ENCODE assay signal across 1 cellular context in genomic region chr16:87952751-87953150, GRCh38.
TF ChIP-seq lines count a peak whose summit lies in the region.

No MANE protein-coding gene starts in this region.

TF ChIP-seq in HepG2, 621 proteins besides CTCF, POLR2A, EP300 and RAD21:
- TF ChIP-seq GABPA (IDR thresholded peaks at IDR 0.05; ENCODE audit: low read depth, low read length) (no peak), GABPA (CRISPR knock-in tag; IDR thresholded peaks at IDR 0.05; ENCODE audit: low read depth) (no peak), NRL (CRISPR knock-in tag; IDR thresholded peaks at IDR 0.05; ENCODE audit: borderline replicate concordance) (no peak), ZNF367 (CRISPR knock-in tag; IDR thresholded peaks at IDR 0.05; ENCODE audit: borderline replicate concordance) (no peak), ZNF317 (CRISPR knock-in tag; IDR thresholded peaks at IDR 0.05) (peak; percentile 12; the same call in 1 of the 2 replicates), MBNL3 (CRISPR knock-in tag; conservative IDR thresholded peaks at IDR 0.05) (no peak), ZNF441 (CRISPR knock-in tag; IDR thresholded peaks at IDR 0.05; ENCODE audit: borderline replicate concordance) (no peak), POLR2AphosphoS5 (IDR thresholded peaks at IDR 0.05; ENCODE audit: low read depth, low read length) (no peak), MTA3 (CRISPR knock-in tag; IDR thresholded peaks at IDR 0.05) (no peak), RAD51 (IDR thresholded peaks at IDR 0.05; ENCODE audit: borderline replicate concordance) (no peak), ZFAT (CRISPR knock-in tag; conservative IDR thresholded peaks at IDR 0.05) (no peak), KAT2B (IDR thresholded peaks at IDR 0.05; ENCODE audit: borderline replicate concordance, low read depth, low read length) (no peak), ZNF577 (CRISPR knock-in tag; IDR thresholded peaks at IDR 0.05; ENCODE audit: borderline replicate concordance, low read depth) (no peak), TBX2 (CRISPR knock-in tag; IDR thresholded peaks at IDR 0.05; ENCODE audit: borderline replicate concordance) (no peak), KDM4B (CRISPR knock-in tag; IDR thresholded peaks at IDR 0.05) (no peak), ZC3H13 (CRISPR knock-in tag; IDR thresholded peaks at IDR 0.05) (0 out of 2 replicates have a peak, but pooled peaks have one; percentile 27), HMGA1 (CRISPR knock-in tag; conservative IDR thresholded peaks at IDR 0.05) (no peak)
- TF ChIP-seq, protein P1, sequence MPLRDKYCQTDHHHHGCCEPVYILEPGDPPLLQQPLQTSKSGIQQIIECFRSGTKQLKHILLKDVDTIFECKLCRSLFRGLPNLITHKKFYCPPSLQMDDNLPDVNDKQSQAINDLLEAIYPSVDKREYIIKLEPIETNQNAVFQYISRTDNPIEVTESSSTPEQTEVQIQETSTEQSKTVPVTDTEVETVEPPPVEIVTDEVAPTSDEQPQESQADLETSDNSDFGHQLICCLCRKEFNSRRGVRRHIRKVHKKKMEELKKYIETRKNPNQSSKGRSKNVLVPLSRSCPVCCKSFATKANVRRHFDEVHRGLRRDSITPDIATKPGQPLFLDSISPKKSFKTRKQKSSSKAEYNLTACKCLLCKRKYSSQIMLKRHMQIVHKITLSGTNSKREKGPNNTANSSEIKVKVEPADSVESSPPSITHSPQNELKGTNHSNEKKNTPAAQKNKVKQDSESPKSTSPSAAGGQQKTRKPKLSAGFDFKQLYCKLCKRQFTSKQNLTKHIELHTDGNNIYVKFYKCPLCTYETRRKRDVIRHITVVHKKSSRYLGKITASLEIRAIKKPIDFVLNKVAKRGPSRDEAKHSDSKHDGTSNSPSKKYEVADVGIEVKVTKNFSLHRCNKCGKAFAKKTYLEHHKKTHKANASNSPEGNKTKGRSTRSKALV (CRISPR knock-in tag; IDR thresholded peaks at IDR 0.05): peak; percentile 3; the same call in 1 of the 2 replicates
- TF ChIP-seq, protein P2, sequence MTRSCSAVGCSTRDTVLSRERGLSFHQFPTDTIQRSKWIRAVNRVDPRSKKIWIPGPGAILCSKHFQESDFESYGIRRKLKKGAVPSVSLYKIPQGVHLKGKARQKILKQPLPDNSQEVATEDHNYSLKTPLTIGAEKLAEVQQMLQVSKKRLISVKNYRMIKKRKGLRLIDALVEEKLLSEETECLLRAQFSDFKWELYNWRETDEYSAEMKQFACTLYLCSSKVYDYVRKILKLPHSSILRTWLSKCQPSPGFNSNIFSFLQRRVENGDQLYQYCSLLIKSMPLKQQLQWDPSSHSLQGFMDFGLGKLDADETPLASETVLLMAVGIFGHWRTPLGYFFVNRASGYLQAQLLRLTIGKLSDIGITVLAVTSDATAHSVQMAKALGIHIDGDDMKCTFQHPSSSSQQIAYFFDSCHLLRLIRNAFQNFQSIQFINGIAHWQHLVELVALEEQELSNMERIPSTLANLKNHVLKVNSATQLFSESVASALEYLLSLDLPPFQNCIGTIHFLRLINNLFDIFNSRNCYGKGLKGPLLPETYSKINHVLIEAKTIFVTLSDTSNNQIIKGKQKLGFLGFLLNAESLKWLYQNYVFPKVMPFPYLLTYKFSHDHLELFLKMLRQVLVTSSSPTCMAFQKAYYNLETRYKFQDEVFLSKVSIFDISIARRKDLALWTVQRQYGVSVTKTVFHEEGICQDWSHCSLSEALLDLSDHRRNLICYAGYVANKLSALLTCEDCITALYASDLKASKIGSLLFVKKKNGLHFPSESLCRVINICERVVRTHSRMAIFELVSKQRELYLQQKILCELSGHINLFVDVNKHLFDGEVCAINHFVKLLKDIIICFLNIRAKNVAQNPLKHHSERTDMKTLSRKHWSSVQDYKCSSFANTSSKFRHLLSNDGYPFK (CRISPR knock-in tag; IDR thresholded peaks at IDR 0.05; ENCODE audit: borderline replicate concordance): no peak
- TF ChIP-seq, protein P3, sequence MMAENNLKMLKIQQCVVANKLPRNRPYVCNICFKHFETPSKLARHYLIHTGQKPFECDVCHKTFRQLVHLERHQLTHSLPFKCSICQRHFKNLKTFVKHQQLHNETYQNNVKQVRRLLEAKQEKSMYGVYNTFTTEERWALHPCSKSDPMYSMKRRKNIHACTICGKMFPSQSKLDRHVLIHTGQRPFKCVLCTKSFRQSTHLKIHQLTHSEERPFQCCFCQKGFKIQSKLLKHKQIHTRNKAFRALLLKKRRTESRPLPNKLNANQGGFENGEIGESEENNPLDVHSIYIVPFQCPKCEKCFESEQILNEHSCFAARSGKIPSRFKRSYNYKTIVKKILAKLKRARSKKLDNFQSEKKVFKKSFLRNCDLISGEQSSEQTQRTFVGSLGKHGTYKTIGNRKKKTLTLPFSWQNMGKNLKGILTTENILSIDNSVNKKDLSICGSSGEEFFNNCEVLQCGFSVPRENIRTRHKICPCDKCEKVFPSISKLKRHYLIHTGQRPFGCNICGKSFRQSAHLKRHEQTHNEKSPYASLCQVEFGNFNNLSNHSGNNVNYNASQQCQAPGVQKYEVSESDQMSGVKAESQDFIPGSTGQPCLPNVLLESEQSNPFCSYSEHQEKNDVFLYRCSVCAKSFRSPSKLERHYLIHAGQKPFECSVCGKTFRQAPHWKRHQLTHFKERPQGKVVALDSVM (CRISPR knock-in tag; IDR thresholded peaks at IDR 0.05): peak; percentile 92
- TF ChIP-seq, protein P4, sequence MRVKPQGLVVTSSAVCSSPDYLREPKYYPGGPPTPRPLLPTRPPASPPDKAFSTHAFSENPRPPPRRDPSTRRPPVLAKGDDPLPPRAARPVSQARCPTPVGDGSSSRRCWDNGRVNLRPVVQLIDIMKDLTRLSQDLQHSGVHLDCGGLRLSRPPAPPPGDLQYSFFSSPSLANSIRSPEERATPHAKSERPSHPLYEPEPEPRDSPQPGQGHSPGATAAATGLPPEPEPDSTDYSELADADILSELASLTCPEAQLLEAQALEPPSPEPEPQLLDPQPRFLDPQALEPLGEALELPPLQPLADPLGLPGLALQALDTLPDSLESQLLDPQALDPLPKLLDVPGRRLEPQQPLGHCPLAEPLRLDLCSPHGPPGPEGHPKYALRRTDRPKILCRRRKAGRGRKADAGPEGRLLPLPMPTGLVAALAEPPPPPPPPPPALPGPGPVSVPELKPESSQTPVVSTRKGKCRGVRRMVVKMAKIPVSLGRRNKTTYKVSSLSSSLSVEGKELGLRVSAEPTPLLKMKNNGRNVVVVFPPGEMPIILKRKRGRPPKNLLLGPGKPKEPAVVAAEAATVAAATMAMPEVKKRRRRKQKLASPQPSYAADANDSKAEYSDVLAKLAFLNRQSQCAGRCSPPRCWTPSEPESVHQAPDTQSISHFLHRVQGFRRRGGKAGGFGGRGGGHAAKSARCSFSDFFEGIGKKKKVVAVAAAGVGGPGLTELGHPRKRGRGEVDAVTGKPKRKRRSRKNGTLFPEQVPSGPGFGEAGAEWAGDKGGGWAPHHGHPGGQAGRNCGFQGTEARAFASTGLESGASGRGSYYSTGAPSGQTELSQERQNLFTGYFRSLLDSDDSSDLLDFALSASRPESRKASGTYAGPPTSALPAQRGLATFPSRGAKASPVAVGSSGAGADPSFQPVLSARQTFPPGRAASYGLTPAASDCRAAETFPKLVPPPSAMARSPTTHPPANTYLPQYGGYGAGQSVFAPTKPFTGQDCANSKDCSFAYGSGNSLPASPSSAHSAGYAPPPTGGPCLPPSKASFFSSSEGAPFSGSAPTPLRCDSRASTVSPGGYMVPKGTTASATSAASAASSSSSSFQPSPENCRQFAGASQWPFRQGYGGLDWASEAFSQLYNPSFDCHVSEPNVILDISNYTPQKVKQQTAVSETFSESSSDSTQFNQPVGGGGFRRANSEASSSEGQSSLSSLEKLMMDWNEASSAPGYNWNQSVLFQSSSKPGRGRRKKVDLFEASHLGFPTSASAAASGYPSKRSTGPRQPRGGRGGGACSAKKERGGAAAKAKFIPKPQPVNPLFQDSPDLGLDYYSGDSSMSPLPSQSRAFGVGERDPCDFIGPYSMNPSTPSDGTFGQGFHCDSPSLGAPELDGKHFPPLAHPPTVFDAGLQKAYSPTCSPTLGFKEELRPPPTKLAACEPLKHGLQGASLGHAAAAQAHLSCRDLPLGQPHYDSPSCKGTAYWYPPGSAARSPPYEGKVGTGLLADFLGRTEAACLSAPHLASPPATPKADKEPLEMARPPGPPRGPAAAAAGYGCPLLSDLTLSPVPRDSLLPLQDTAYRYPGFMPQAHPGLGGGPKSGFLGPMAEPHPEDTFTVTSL (CRISPR knock-in tag; IDR thresholded peaks at IDR 0.05; ENCODE audit: borderline replicate concordance): 0 out of 2 replicates have a peak, but pooled peaks have one; percentile 20
- TF ChIP-seq, protein P5, sequence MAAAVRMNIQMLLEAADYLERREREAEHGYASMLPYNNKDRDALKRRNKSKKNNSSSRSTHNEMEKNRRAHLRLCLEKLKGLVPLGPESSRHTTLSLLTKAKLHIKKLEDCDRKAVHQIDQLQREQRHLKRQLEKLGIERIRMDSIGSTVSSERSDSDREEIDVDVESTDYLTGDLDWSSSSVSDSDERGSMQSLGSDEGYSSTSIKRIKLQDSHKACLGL (CRISPR knock-in tag; IDR thresholded peaks at IDR 0.05): no peak
- TF ChIP-seq, protein P6, sequence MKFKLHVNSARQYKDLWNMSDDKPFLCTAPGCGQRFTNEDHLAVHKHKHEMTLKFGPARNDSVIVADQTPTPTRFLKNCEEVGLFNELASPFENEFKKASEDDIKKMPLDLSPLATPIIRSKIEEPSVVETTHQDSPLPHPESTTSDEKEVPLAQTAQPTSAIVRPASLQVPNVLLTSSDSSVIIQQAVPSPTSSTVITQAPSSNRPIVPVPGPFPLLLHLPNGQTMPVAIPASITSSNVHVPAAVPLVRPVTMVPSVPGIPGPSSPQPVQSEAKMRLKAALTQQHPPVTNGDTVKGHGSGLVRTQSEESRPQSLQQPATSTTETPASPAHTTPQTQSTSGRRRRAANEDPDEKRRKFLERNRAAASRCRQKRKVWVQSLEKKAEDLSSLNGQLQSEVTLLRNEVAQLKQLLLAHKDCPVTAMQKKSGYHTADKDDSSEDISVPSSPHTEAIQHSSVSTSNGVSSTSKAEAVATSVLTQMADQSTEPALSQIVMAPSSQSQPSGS (CRISPR knock-in tag; IDR thresholded peaks at IDR 0.05): no peak
TF ChIP-seq in HepG2: peak in this region for 5.
